Comparison of ENCODE assay signal across 8 cellular contexts in the genomic region with DNA sequence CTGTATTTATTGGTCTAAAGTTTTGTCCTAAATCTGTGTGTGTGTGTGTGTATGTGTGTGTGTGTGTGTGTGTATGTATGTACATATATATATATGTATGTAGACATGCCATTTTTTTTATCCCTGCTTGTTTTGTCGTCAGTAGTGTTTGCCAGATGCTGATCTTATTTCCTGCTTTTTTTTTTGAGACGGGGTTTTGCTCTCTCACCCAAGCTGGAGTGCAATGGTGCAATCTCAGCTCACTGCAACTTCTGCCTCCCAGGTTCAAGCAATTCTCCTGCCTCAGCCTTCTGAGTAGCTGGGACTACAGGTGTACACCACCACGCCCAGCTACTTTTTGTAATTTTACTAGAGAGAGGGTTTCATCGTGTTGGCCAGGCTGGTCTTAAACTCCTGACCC. TPM values are rescaled to one million over a fixed set of nuclear protein-coding genes. Genes with fewer than 3 reads are reported as not detected.
DNase-seq lines count a peak whose midpoint lies in the region; ATAC-seq, FAIRE-seq and TF ChIP-seq lines count a peak whose summit lies in the region.
"Not testable (repeated sequence)": the region's sequence is repeated elsewhere in the genome, so short reads cannot be mapped to it uniquely, and the experiment has no call there.

No MANE protein-coding gene starts in this region.

- not testable (repeated sequence) for H4K8ac ChIP-seq in mesenchymal stem cell (ENCODE audit: low read length)

- not testable (repeated sequence) for H2AFZ ChIP-seq in Loucy (ENCODE audit: low read length); mesenchymal stem cell (ENCODE audit: low read depth, low read length)

- not testable (repeated sequence) for H2BK120ac ChIP-seq in mesenchymal stem cell (ENCODE audit: low read depth, low read length)

- H3K79me1 ChIP-seq in mesenchymal stem cell (replicated peaks; ENCODE audit: low read length, poor library complexity, severe bottlenecking), result not testable (repeated sequence)

- H3K4me3 Mint-ChIP-seq in CD4-positive, alpha-beta memory T cell, result peak overlapping the region; percentile 11 to 80 (median 70)
- peak overlapping the region; percentile 13 for H3K4me3 Mint-ChIP-seq in activated CD8-positive, alpha-beta T cell treated with anti-CD3 and anti-CD28 coated beads, Interleukin-2, amount 10 ng/mL, durations not matched to agents 7 days and 5 days
- H3K4me3 Mint-ChIP-seq in stimulated activated naive B cell treated with anti-CD40 and anti-IgM and Interleukin-4, amounts not matched to agents 10 μg/mL and 1 μg/mL and 100 μg/mL, for 72 hours, result peak overlapping the region; percentile 26 to 43

- not testable (repeated sequence) for FAIRE-seq in bronchial epithelial cell (lab: Jason Lieb, UNC)

- not testable (repeated sequence) for ATAC-seq in activated CD8-positive, alpha-beta T cell treated with anti-CD3 and anti-CD28 coated beads, Interleukin-2, amount 10 ng/mL, durations not matched to agents 7 days and 5 days; stimulated activated naive B cell treated with anti-CD40 and anti-IgM and Interleukin-4, amounts not matched to agents 10 μg/mL and 1 μg/mL and 100 μg/mL, for 72 hours (replicated peaks)

- not testable (repeated sequence) for H3K9ac ChIP-seq in Loucy (ENCODE audit: low read depth, low read length, poor library complexity, severe bottlenecking)
- peak overlapping the region; percentile 59 for H3K9ac ChIP-seq in mesenchymal stem cell (ENCODE audit: low read length)

- TF ChIP-seq CTCF in Loucy (conservative IDR thresholded peaks at IDR 0.05; ENCODE audit: low read length); bronchial epithelial cell (IDR thresholded peaks at IDR 0.05; ENCODE audit: insufficient read depth, low read length, severe bottlenecking); fibroblast of mammary gland (conservative IDR thresholded peaks at IDR 0.05; ENCODE audit: control insufficient read depth, insufficient read depth, low read depth, low read length): not testable (repeated sequence)

- peaks cover 48% of the 10 kb centered on the region for H4K20me1 ChIP-seq in Loucy (ENCODE audit: insufficient read depth, low read length, poor library complexity, severe bottlenecking)

- H2AK5ac ChIP-seq in mesenchymal stem cell (ENCODE audit: low read length, severe bottlenecking), result not testable (repeated sequence)

- H3K27me3 Mint-ChIP-seq in CD4-positive, alpha-beta memory T cell; activated CD8-positive, alpha-beta T cell treated with anti-CD3 and anti-CD28 coated beads, Interleukin-2, amount 10 ng/mL, durations not matched to agents 7 days and 5 days (ENCODE audit: low read depth); stimulated activated naive B cell treated with anti-CD40 and anti-IgM and Interleukin-4, amounts not matched to agents 10 μg/mL and 1 μg/mL and 100 μg/mL, for 72 hours: not testable (repeated sequence)

- not testable (repeated sequence) for H3K9me3 Mint-ChIP-seq in CD4-positive, alpha-beta memory T cell; activated CD8-positive, alpha-beta T cell treated with anti-CD3 and anti-CD28 coated beads, Interleukin-2, amount 10 ng/mL, durations not matched to agents 7 days and 5 days (ENCODE audit: insufficient read depth); stimulated activated naive B cell treated with anti-CD40 and anti-IgM and Interleukin-4, amounts not matched to agents 10 μg/mL and 1 μg/mL and 100 μg/mL, for 72 hours

- H3K4me1 Mint-ChIP-seq in CD4-positive, alpha-beta memory T cell, result peaks cover 60 to 98% (median 77%) of the 10 kb centered on the region in 4 donors
- H3K4me1 Mint-ChIP-seq in activated CD8-positive, alpha-beta T cell treated with anti-CD3 and anti-CD28 coated beads, Interleukin-2, amount 10 ng/mL, durations not matched to agents 7 days and 5 days (ENCODE audit: low read depth), result peaks cover 69% of the 10 kb centered on the region
- H3K4me1 Mint-ChIP-seq in stimulated activated naive B cell treated with anti-CD40 and anti-IgM and Interleukin-4, amounts not matched to agents 10 μg/mL and 1 μg/mL and 100 μg/mL, for 72 hours, result peaks cover 40 to 60% of the 10 kb centered on the region in 2 donors

- not testable (repeated sequence) for H3K36me3 ChIP-seq in CD4-positive, alpha-beta memory T cell (ENCODE audit: insufficient read depth, low read length); Loucy (ENCODE audit: insufficient read depth, low read length); bronchial epithelial cell (ENCODE audit: control insufficient read depth, insufficient read depth, low read length); mesenchymal stem cell (ENCODE audit: control insufficient read depth in 1 of 2, insufficient read depth in 2 of 2, low read depth in 1 of 2, low read length in 2 of 2)

- H3K27me3 ChIP-seq in CD4-positive, alpha-beta memory T cell (ENCODE audit: insufficient read depth, low read length); Loucy (ENCODE audit: insufficient read depth, low read length, poor library complexity, severe bottlenecking); bronchial epithelial cell (ENCODE audit: control insufficient read depth, insufficient read depth, low read length); mesenchymal stem cell (ENCODE audit: control insufficient read depth in 1 of 2, insufficient read depth in 1 of 2, low read length in 2 of 2): not testable (repeated sequence)

- not testable (repeated sequence) for H3K23ac ChIP-seq in mesenchymal stem cell (ENCODE audit: low read length in 2 of 2)

- H2BK12ac ChIP-seq in mesenchymal stem cell (ENCODE audit: low read length in 2 of 2), result not testable (repeated sequence)

- H3K14ac ChIP-seq in mesenchymal stem cell (ENCODE audit: low read length in 2 of 2), result not testable (repeated sequence)

- H3K9me2 ChIP-seq in Loucy (replicated peaks; ENCODE audit: low read depth, low read length), result not testable (repeated sequence)

- H2BK15ac ChIP-seq in mesenchymal stem cell (ENCODE audit: low read depth, poor library complexity, severe bottlenecking), result not testable (repeated sequence)

- intact Hi-C loops in CD4-positive, alpha-beta memory T cell (cut with micrococcal nuclease), result not testable (repeated sequence)

- POLR2A ChIA-PET in CD4-positive, alpha-beta memory T cell (lab: Charles Lee; ENCODE audit: partially characterized antibody), result interaction anchor here (0.7 to 2.7 kb wide), 3 partner anchors 13 to 143 kb away, joined by 3 to 11 read pairs (median 3); no protein-coding TSS in a partner anchor
- POLR2A ChIA-PET in activated CD8-positive, alpha-beta T cell treated with anti-CD3 and anti-CD28 coated beads, Interleukin-2, amount 10 ng/mL, durations not matched to agents 7 days and 5 days (lab: Charles Lee), result not testable (repeated sequence)

- not testable (repeated sequence) for H2BK5ac ChIP-seq in mesenchymal stem cell (ENCODE audit: low read depth, low read length, poor library complexity, severe bottlenecking)

- peak overlapping the region; percentile 95 for H3K4me2 ChIP-seq in Loucy (ENCODE audit: low read depth, low read length, poor library complexity, severe bottlenecking)
- H3K4me2 ChIP-seq in mesenchymal stem cell (ENCODE audit: low read length, poor library complexity, severe bottlenecking), result not testable (repeated sequence)

- not testable (repeated sequence) for H3K4ac ChIP-seq in mesenchymal stem cell (ENCODE audit: low read depth in 1 of 2, low read length in 2 of 2)

- H4K91ac ChIP-seq in mesenchymal stem cell (ENCODE audit: low read length), result not testable (repeated sequence)

- H3K27ac ChIP-seq in CD4-positive, alpha-beta memory T cell (ENCODE audit: low read depth, low read length); mesenchymal stem cell (ENCODE audit: low read length, poor library complexity, severe bottlenecking): not testable (repeated sequence)

- H3K4me3 ChIP-seq in CD4-positive, alpha-beta memory T cell (ENCODE audit: low read length in 2 of 2), result peak overlapping the region in 1 of 2 donors; percentile 3
- H3K4me3 ChIP-seq in Loucy (ENCODE audit: low read length, poor library complexity, severe bottlenecking) (peak overlapping the region; percentile 92), mesenchymal stem cell (ENCODE audit: insufficient read depth in 1 of 2, low read depth in 1 of 2, low read length in 2 of 2) (peak overlapping the region in 1 of 2 experiments; percentile 67)
- H3K4me3 ChIP-seq in bronchial epithelial cell (ENCODE audit: low read depth, low read length); fibroblast of mammary gland (ENCODE audit: control insufficient read depth, low read depth, low read length): not testable (repeated sequence)

- peak in 2 of 5 donors; percentile 6 to 15 for DNase-seq in CD4-positive, alpha-beta memory T cell
- DNase-seq in SKM-1 treated with dmso at 0.1 percent for 144 hours (lab: John Stamatoyannopoulos, UW; ENCODE audit: unreplicated experiment) (peak; percentile 22), bronchial epithelial cell (ENCODE audit: low read depth) (peak; percentile 17), fibroblast of mammary gland (ENCODE audit: low read depth) (peak; percentile 46), mesenchymal stem cell (peak; percentile 42)
- not testable (repeated sequence) for DNase-seq in activated CD8-positive, alpha-beta T cell treated with anti-CD3 and anti-CD28 coated beads, Interleukin-2, amount 10 ng/mL, durations not matched to agents 7 days and 5 days; stimulated activated naive B cell treated with anti-CD40 and anti-IgM and Interleukin-4, amounts not matched to agents 10 μg/mL and 1 μg/mL and 100 μg/mL, for 72 hours

- CTCF ChIA-PET in CD4-positive, alpha-beta memory T cell (lab: Charles Lee; ENCODE audit: partially characterized antibody); activated CD8-positive, alpha-beta T cell treated with anti-CD3 and anti-CD28 coated beads, Interleukin-2, amount 10 ng/mL, durations not matched to agents 7 days and 5 days (lab: Charles Lee): not testable (repeated sequence)

- peak overlapping the region; percentile 52 to 92 (median 83) for H3K27ac Mint-ChIP-seq in CD4-positive, alpha-beta memory T cell
- peak overlapping the region; percentile 61 for H3K27ac Mint-ChIP-seq in activated CD8-positive, alpha-beta T cell treated with anti-CD3 and anti-CD28 coated beads, Interleukin-2, amount 10 ng/mL, durations not matched to agents 7 days and 5 days
- H3K27ac Mint-ChIP-seq in stimulated activated naive B cell treated with anti-CD40 and anti-IgM and Interleukin-4, amounts not matched to agents 10 μg/mL and 1 μg/mL and 100 μg/mL, for 72 hours, result not testable (repeated sequence)

- peaks cover 94% of the 10 kb centered on the region for H3K4me1 ChIP-seq in CD4-positive, alpha-beta memory T cell (ENCODE audit: insufficient read depth, low read length)
- peaks cover 58% of the 10 kb centered on the region for H3K4me1 ChIP-seq in Loucy (ENCODE audit: insufficient read depth, low read length, poor library complexity, severe bottlenecking)
- H3K4me1 ChIP-seq in mesenchymal stem cell (ENCODE audit: control insufficient read depth, insufficient read depth, low read depth, low read length), result not testable (repeated sequence)

- H3K36me3 Mint-ChIP-seq in CD4-positive, alpha-beta memory T cell, result not testable (repeated sequence)
- peaks cover 27% of the 10 kb centered on the region for H3K36me3 Mint-ChIP-seq in activated CD8-positive, alpha-beta T cell treated with anti-CD3 and anti-CD28 coated beads, Interleukin-2, amount 10 ng/mL, durations not matched to agents 7 days and 5 days (ENCODE audit: low read depth)
- peaks cover 2 to 19% of the 10 kb centered on the region in 2 donors for H3K36me3 Mint-ChIP-seq in stimulated activated naive B cell treated with anti-CD40 and anti-IgM and Interleukin-4, amounts not matched to agents 10 μg/mL and 1 μg/mL and 100 μg/mL, for 72 hours

- not testable (repeated sequence) for H3K9me3 ChIP-seq in CD4-positive, alpha-beta memory T cell (ENCODE audit: control insufficient read depth in 1 of 2, low read length in 2 of 2); Loucy (ENCODE audit: insufficient read depth, low read depth, low read length); mesenchymal stem cell (ENCODE audit: control insufficient read depth, low read length)

- 59% methylated on average over 4 of the region's 4 CpGs for WGBS in mesenchymal stem cell

- H3F3A ChIP-seq in Loucy (ENCODE audit: low read depth), result not testable (repeated sequence)

- peaks cover 92% of the 10 kb centered on the region for H3K79me2 ChIP-seq in Loucy (ENCODE audit: insufficient read depth, low read length)

- not testable (repeated sequence) for H3K18ac ChIP-seq in mesenchymal stem cell (ENCODE audit: low read depth in 1 of 2, low read length in 2 of 2)

RNA-seq across cellular contexts. Expression of gene USP25, which starts 6.1 kb away (rescaled TPM):
- total RNA-seq in CD4-positive, alpha-beta memory T cell, result 10 to 100 TPM; 72.7 to 73.5 TPM
- 10 to 100 TPM in 1 of 2 donors, 1 to 10 TPM in 1; 6.2 to 25.6 TPM for polyA plus RNA-seq in CD4-positive, alpha-beta memory T cell
- total RNA-seq in activated CD8-positive, alpha-beta T cell treated with anti-CD3 and anti-CD28 coated beads, Interleukin-2, amount 10 ng/mL, durations not matched to agents 7 days and 5 days, result 10 to 100 TPM; 51.1 to 54.2 TPM
- 54.5 and 69.3 TPM in 2 replicates for total RNA-seq in bronchial epithelial cell
- 24.1 TPM for polyA plus RNA-seq in mesenchymal stem cell (2013, experiment 1 of 2)
- 25.0 TPM for polyA plus RNA-seq in mesenchymal stem cell (2013, experiment 2 of 2)

Comparison
In these comparisons a context has a peak if more than half of its experiments do, and no peak if none do; other contexts are left out.
1. H3K4me3 Mint-ChIP-seq: peak in every context shown above with its lines; median percentile 70 in CD4-positive, alpha-beta memory T cell; 34 in stimulated activated naive B cell treated with anti-CD40 and anti-IgM and Interleukin-4, amounts not matched to agents 10 μg/mL and 1 μg/mL and 100 μg/mL, for 72 hours; 13 in activated CD8-positive, alpha-beta T cell treated with anti-CD3 and anti-CD28 coated beads, Interleukin-2, amount 10 ng/mL, durations not matched to agents 7 days and 5 days.